ENCODE assay signal across 8 cellular contexts in the genomic region with DNA sequence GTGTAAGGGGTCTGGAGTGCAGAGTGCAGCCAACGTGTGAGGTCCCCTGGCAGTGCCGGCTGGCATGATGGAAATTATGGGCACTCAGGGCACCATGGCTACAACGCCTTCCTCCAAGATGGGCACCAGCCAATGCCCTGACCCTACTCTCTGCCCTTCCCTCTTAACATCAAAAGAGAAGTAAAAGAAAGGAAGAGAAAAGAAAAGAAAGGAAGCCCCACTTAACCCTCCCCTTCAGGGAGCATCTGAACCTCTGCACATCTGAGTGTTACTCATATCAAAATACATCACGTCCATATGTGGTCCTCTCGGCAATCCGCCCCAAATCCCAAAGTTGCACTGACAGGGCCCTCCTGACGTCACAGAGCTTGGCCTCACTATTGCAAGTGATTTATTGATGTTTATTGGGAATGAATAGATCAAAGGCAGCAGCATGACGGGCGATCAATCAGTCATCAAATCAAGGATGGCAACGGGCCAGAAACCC. TPM values are rescaled to one million over a fixed set of nuclear protein-coding genes. Genes with fewer than 3 reads are reported as not detected.
DNase-seq lines count a peak whose midpoint lies in the region; ATAC-seq and TF ChIP-seq lines count a peak whose summit lies in the region.

No MANE protein-coding gene starts in this region.

- H4K20me1 ChIP-seq in GM23338 (replicated peaks; ENCODE audit: insufficient read depth) = peaks cover 19% of the 10 kb centered on the region

- no peak overlapping the region for H2AFZ ChIP-seq in GM23338

- WGBS in right cardiac atrium = 36% methylated on average over 10 of the region's 10 CpGs

- H3K36me3 Mint-ChIP-seq in GM23338 (ENCODE audit: low read depth) = peaks cover 2% of the 10 kb centered on the region; the same call in 2 of the 3 replicates
- H3K36me3 Mint-ChIP-seq in activated CD4-positive, alpha-beta memory T cell treated with anti-CD3 and anti-CD28 coated beads for 36 hours = no peaks in the 10 kb centered on the region

- CTCF ChIA-PET in activated CD4-positive, alpha-beta memory T cell treated with anti-CD3 and anti-CD28 coated beads for 36 hours (lab: Charles Lee) = no interaction called here

- H3K4me3 ChIP-seq in GM23338 = peak overlapping the region; percentile 92
- peak overlapping the region; percentile 98 for H3K4me3 ChIP-seq in right cardiac atrium (ENCODE audit: low read length)
- peak overlapping the region; percentile 24 to 71 (median 65) for H3K4me3 ChIP-seq in skeletal muscle tissue (ENCODE audit: low read length in 3 of 3)

- peaks cover 38% of the 10 kb centered on the region for H3K27me3 Mint-ChIP-seq in GM23338 (ENCODE audit: insufficient read depth, low read depth, poor library complexity)
- H3K27me3 Mint-ChIP-seq in activated CD4-positive, alpha-beta memory T cell treated with anti-CD3 and anti-CD28 coated beads for 36 hours = peaks cover 34% of the 10 kb centered on the region

- H3K27ac ChIP-seq in GM23338 (ENCODE audit: low read depth) (no peak overlapping the region), right cardiac atrium (ENCODE audit: low read length) (no peak overlapping the region), skeletal muscle tissue (ENCODE audit: low read depth, low read length) (no peak overlapping the region)

- no peaks in the 10 kb centered on the region for H3K9me3 ChIP-seq in right cardiac atrium (ENCODE audit: control insufficient read depth, low read length)
- no peaks in the 10 kb centered on the region for H3K9me3 ChIP-seq in skeletal muscle tissue (ENCODE audit: control insufficient read depth in 3 of 3, low read length in 3 of 3)

- no peaks in the 10 kb centered on the region; the same call in none of the 2 replicates for H3F3A ChIP-seq in GM23338 (replicated peaks; ENCODE audit: low read depth)

- H3K4me1 ChIP-seq in GM23338 (ENCODE audit: insufficient read depth) (peaks cover 40% of the 10 kb centered on the region), right cardiac atrium (ENCODE audit: control insufficient read depth, insufficient read depth, low read length) (peaks cover 2% of the 10 kb centered on the region), skeletal muscle tissue (ENCODE audit: control insufficient read depth in 3 of 3, insufficient read depth in 3 of 3, low read length in 3 of 3) (peaks cover 13 to 28% (median 20%) of the 10 kb centered on the region in 3 donors)

- peak overlapping the region; percentile 91 for H3K4me2 ChIP-seq in GM23338

- peaks cover 5% of the 10 kb centered on the region; the same call in 2 of the 3 replicates for H3K9me3 Mint-ChIP-seq in GM23338
- H3K9me3 Mint-ChIP-seq in activated CD4-positive, alpha-beta memory T cell treated with anti-CD3 and anti-CD28 coated beads for 36 hours = no peaks in the 10 kb centered on the region

- H3K4me3 Mint-ChIP-seq in GM23338 = peak overlapping the region; percentile 81
- H3K4me3 Mint-ChIP-seq in activated CD4-positive, alpha-beta memory T cell treated with anti-CD3 and anti-CD28 coated beads for 36 hours = peak overlapping the region; percentile 74

- peaks cover 50% of the 10 kb centered on the region for H3K4me1 Mint-ChIP-seq in GM23338
- peaks cover 23% of the 10 kb centered on the region for H3K4me1 Mint-ChIP-seq in activated CD4-positive, alpha-beta memory T cell treated with anti-CD3 and anti-CD28 coated beads for 36 hours (ENCODE audit: low read depth)

- POLR2A ChIA-PET in activated CD4-positive, alpha-beta memory T cell treated with anti-CD3 and anti-CD28 coated beads for 36 hours (lab: Charles Lee) = no interaction called here

- no peak overlapping the region for H3K27ac Mint-ChIP-seq in GM23338
- H3K27ac Mint-ChIP-seq in activated CD4-positive, alpha-beta memory T cell treated with anti-CD3 and anti-CD28 coated beads for 36 hours = no peak overlapping the region

- ATAC-seq in GM23338 (no peak), right cardiac atrium (no peak)

- no peaks in the 10 kb centered on the region for H3K9me2 ChIP-seq in GM23338 (ENCODE audit: insufficient read depth)

- DNase-seq in GM23338 (ENCODE audit: low spot score) (no peak), right cardiac atrium (peak in 1 of 3 donors; percentile 66), putamen (ENCODE audit: low spot score) (no peak), SK-N-DZ (ENCODE audit: low spot score) (no peak), KG1 (lab: John Stamatoyannopoulos, UW) (no peak), HuH-7 (ENCODE audit: low spot score) (no peak)
- no peak for DNase-seq in activated CD4-positive, alpha-beta memory T cell treated with anti-CD3 and anti-CD28 coated beads for 36 hours

- no peak for TF ChIP-seq CTCF in GM23338 (conservative IDR thresholded peaks at IDR 0.05; ENCODE audit: low read depth in 2 of 2)

- peaks cover 55% of the 10 kb centered on the region for H3K79me2 ChIP-seq in GM23338 (replicated peaks; ENCODE audit: insufficient read depth)

- intact Hi-C loops in activated CD4-positive, alpha-beta memory T cell treated with anti-CD3 and anti-CD28 coated beads for 36 hours (cut with micrococcal nuclease) = loop anchor here (2.0 kb wide), 2 partner anchors 23 to 133 kb away; no protein-coding TSS in a partner anchor
- intact Hi-C loops in right cardiac atrium (cut with DNase I) = no loop called here

- no peaks in the 10 kb centered on the region for H3K36me3 ChIP-seq in GM23338 (ENCODE audit: insufficient read depth)
- peaks cover 0 to 2% (median 0%) of the 10 kb centered on the region in 3 donors for H3K36me3 ChIP-seq in skeletal muscle tissue (ENCODE audit: control insufficient read depth in 3 of 3, insufficient read depth in 3 of 3, low read length in 3 of 3)

- H3K27me3 ChIP-seq in GM23338 (ENCODE audit: insufficient read depth) (peaks cover 50% of the 10 kb centered on the region), right cardiac atrium (ENCODE audit: control insufficient read depth, insufficient read depth) (no peaks in the 10 kb centered on the region), skeletal muscle tissue (ENCODE audit: control insufficient read depth in 3 of 3, insufficient read depth in 3 of 3, low read length in 3 of 3) (peaks cover 7 to 26% (median 22%) of the 10 kb centered on the region in 3 donors)

- no peak overlapping the region for H3K9ac ChIP-seq in skeletal muscle tissue (ENCODE audit: low read depth in 1 of 3, low read length in 3 of 3)

TF ChIP-seq in GM23338, 12 proteins besides CTCF, POLR2A, EP300 and RAD21:
- TF ChIP-seq NANOG (IDR thresholded peaks at IDR 0.05; ENCODE audit: borderline replicate concordance) (0 out of 2 replicates have a peak, but pooled peaks have one; percentile 11), CREB1 (CRISPR knock-in tag; IDR thresholded peaks at IDR 0.05; ENCODE audit: low read depth) (peak; percentile 65)
- TF ChIP-seq, protein P1, sequence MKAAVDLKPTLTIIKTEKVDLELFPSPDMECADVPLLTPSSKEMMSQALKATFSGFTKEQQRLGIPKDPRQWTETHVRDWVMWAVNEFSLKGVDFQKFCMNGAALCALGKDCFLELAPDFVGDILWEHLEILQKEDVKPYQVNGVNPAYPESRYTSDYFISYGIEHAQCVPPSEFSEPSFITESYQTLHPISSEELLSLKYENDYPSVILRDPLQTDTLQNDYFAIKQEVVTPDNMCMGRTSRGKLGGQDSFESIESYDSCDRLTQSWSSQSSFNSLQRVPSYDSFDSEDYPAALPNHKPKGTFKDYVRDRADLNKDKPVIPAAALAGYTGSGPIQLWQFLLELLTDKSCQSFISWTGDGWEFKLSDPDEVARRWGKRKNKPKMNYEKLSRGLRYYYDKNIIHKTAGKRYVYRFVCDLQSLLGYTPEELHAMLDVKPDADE (IDR thresholded peaks at IDR 0.05) = no peak
TF ChIP-seq in GM23338: peak in this region for 2.

RNA-seq across cellular contexts. Expression of a gene that starts 1.4 kb away (rescaled TPM):
- total RNA-seq in GM23338 (2014; rRNA removed; shearing (Covaris generic)) = 8.7 and 8.9 TPM in 2 replicates
- polyA plus RNA-seq in GM23338 (2016; fragmentation: Nextera tagmentation; extraction: Ambion mirVana) (3.3 and 3.8 TPM in 2 replicates), right cardiac atrium (1.5 TPM)
- total RNA-seq in activated CD4-positive, alpha-beta memory T cell treated with anti-CD3 and anti-CD28 coated beads for 36 hours = 1 to 10 TPM; 1.6 to 2.6 TPM
- total RNA-seq in right cardiac atrium (1 to 10 TPM; 3.6 to 7.0 (median 4.5) TPM), skeletal muscle tissue (6.3 TPM)
- 6.6 and 6.7 TPM in 2 replicates for polyA plus RNA-seq in SK-N-DZ (2014; cell fraction: cytosol; rRNA removed)
- 3.9 and 8.4 TPM in 2 replicates for polyA plus RNA-seq in SK-N-DZ (2014; cell fraction: nucleus; rRNA removed)
